ENCODE assay signal across 22 cellular contexts in genomic region chr3:187076297-187076696, GRCh38.
A peak's percentile ranks its signal among the peaks of the same experiment; 100 is the strongest.
DNase-seq lines count a peak whose midpoint lies in the region; ATAC-seq, FAIRE-seq and TF ChIP-seq lines count a peak whose summit lies in the region.
"Had no signal": no experiment of that assay in that cellular context is flagged by ENCODE, and none has a peak within 500 bp of the region (broad histone marks: within the 10 kb centered on the region; RNA-seq: fewer than 3 reads in every experiment).

No MANE protein-coding gene starts in this region.

- no peak overlapping the region for H3K27ac ChIP-seq in thyroid gland
- no peak overlapping the region for H3K27ac ChIP-seq in small intestine (ENCODE audit: low read depth in 1 of 2, low read length in 1 of 2)
- H3K27ac ChIP-seq: upper lobe of right lung, VCaP had no signal

- peaks cover 0 to 21% of the 10 kb centered on the region in 2 donors for H3K36me3 Mint-ChIP-seq in activated naive CD4-positive, alpha-beta T cell treated with anti-CD3 and anti-CD28 coated beads, Interleukin-2, amount 50 U/mL, for 72 hours
- peaks cover 26% of the 10 kb centered on the region for H3K36me3 Mint-ChIP-seq in activated naive CD4-positive, alpha-beta T cell treated with anti-CD3 and anti-CD28 coated beads for 36 hours (ENCODE audit: low read depth)
- H3K36me3 Mint-ChIP-seq in T-cell = peaks cover 57% of the 10 kb centered on the region
- peaks cover 36 to 69% of the 10 kb centered on the region in 2 donors for H3K36me3 Mint-ChIP-seq in stimulated activated naive B cell treated with anti-CD40 and anti-IgM and Interleukin-4, amounts not matched to agents 10 μg/mL and 1 μg/mL and 100 μg/mL, for 72 hours

- H3K27ac Mint-ChIP-seq in activated naive CD4-positive, alpha-beta T cell treated with anti-CD3 and anti-CD28 coated beads, Interleukin-2, amount 50 U/mL, for 72 hours = peak overlapping the region; percentile 71 to 84
- no peak overlapping the region for H3K27ac Mint-ChIP-seq in activated naive CD4-positive, alpha-beta T cell treated with anti-CD3 and anti-CD28 coated beads for 36 hours
- peak overlapping the region; percentile 53 to 76 for H3K27ac Mint-ChIP-seq in T-cell
- peak overlapping the region; percentile 82 for H3K27ac Mint-ChIP-seq in stimulated activated naive B cell treated with anti-CD40 and anti-IgM and Interleukin-4, amounts not matched to agents 10 μg/mL and 1 μg/mL and 100 μg/mL, for 72 hours

- H3K27me3 ChIP-seq in bronchial epithelial cell (ENCODE audit: control insufficient read depth, insufficient read depth, low read length) (no peaks in the 10 kb centered on the region), thyroid gland (no peaks in the 10 kb centered on the region), small intestine (ENCODE audit: control insufficient read depth in 2 of 2, insufficient read depth in 2 of 2, low read length in 2 of 2) (no peaks in the 10 kb centered on the region)
- H3K27me3 ChIP-seq: upper lobe of right lung had no signal

- CTCF ChIA-PET in activated naive CD4-positive, alpha-beta T cell treated with anti-CD3 and anti-CD28 coated beads for 36 hours (lab: Charles Lee) = no interaction called here
- CTCF ChIA-PET in T-cell (lab: Charles Lee) = interaction anchor here in 1 of 2 donors (1.4 kb wide), 1 partner anchor 227 kb away, joined by 3 read pairs; no protein-coding TSS in a partner anchor

- no peak overlapping the region for H3K4me3 ChIP-seq in bronchial epithelial cell (ENCODE audit: low read depth, low read length)
- no peak overlapping the region for H3K4me3 ChIP-seq in thyroid gland (replicated peaks in 1 of 3)
- H3K4me3 ChIP-seq in small intestine (ENCODE audit: low read depth in 1 of 2, low read length in 2 of 2) = no peak overlapping the region
- H3K4me3 ChIP-seq: smooth muscle cell, upper lobe of right lung had no signal

- POLR2A ChIA-PET in T-cell (lab: Charles Lee) = no interaction called here

- no peak for DNase-seq in activated naive CD4-positive, alpha-beta T cell treated with anti-CD3 and anti-CD28 coated beads, Interleukin-2, amount 50 U/mL, for 72 hours (ENCODE audit: low spot score in 2 of 2)
- no peak for DNase-seq in activated naive CD4-positive, alpha-beta T cell treated with anti-CD3 and anti-CD28 coated beads for 36 hours
- DNase-seq in T-cell (no peak), bronchial epithelial cell (ENCODE audit: low read depth) (no peak), thyroid gland (no peak), small intestine (no peak)
- no peak for DNase-seq in stimulated activated naive B cell treated with anti-CD40 and anti-IgM and Interleukin-4, amounts not matched to agents 10 μg/mL and 1 μg/mL and 100 μg/mL, for 72 hours
- DNase-seq: activated CD4-positive, alpha-beta T cell treated with anti-CD3 and anti-CD28 coated beads, Interleukin-2, amount 50 U/mL, for 4 hours; activated naive CD4-positive, alpha-beta T cell treated with anti-CD3 and anti-CD28 coated beads, Interleukin-2, amount 50 U/mL, for 16 hours; effector memory CD4-positive, alpha-beta T cell; NCI-H1105 treated with DMSO at 0.1 percent for 48 hours; NCI-H2081 treated with DMSO at 0.1 percent for 48 hours; stimulated activated CD4-positive, alpha-beta T cell treated with anti-CD3 and anti-CD28 coated beads, Interleukin-4, amount 100 ng/mL, for 1 hour; T-helper 2 cell; upper lobe of right lung had no signal

- TF ChIP-seq POLR2A in thyroid gland (IDR thresholded peaks at IDR 0.05) = no peak

- no peaks in the 10 kb centered on the region for H3K4me1 ChIP-seq in thyroid gland
- H3K4me1 ChIP-seq in small intestine (ENCODE audit: control insufficient read depth in 2 of 2, insufficient read depth in 1 of 2, low read depth in 1 of 2, low read length in 1 of 2) = no peaks in the 10 kb centered on the region
- H3K4me1 ChIP-seq: upper lobe of right lung had no signal

- FAIRE-seq in bronchial epithelial cell (lab: Jason Lieb, UNC) (peak; percentile 58), small intestine (lab: Jason Lieb, UNC) (no peak)
- FAIRE-seq: frontal cortex, islet of Langerhans, RCC 7860 had no signal

- intact Hi-C loops in activated naive CD4-positive, alpha-beta T cell treated with anti-CD3 and anti-CD28 coated beads for 36 hours (cut with micrococcal nuclease) = no loop called here
- intact Hi-C loops in thyroid gland (cut with DNase I) = no loop called here

- peaks cover under 1% of the 10 kb centered on the region for H3K4me1 Mint-ChIP-seq in activated naive CD4-positive, alpha-beta T cell treated with anti-CD3 and anti-CD28 coated beads for 36 hours (ENCODE audit: low read depth)
- peaks cover 7 to 10% (median 9%) of the 10 kb centered on the region in 3 donors for H3K4me1 Mint-ChIP-seq in T-cell
- H3K4me1 Mint-ChIP-seq in stimulated activated naive B cell treated with anti-CD40 and anti-IgM and Interleukin-4, amounts not matched to agents 10 μg/mL and 1 μg/mL and 100 μg/mL, for 72 hours = peaks cover 8 to 32% of the 10 kb centered on the region in 2 donors

- H3K9me3 Mint-ChIP-seq in activated naive CD4-positive, alpha-beta T cell treated with anti-CD3 and anti-CD28 coated beads, Interleukin-2, amount 50 U/mL, for 72 hours = no peaks in the 10 kb centered on the region
- no peaks in the 10 kb centered on the region for H3K9me3 Mint-ChIP-seq in activated naive CD4-positive, alpha-beta T cell treated with anti-CD3 and anti-CD28 coated beads for 36 hours
- H3K9me3 Mint-ChIP-seq in T-cell = no peaks in the 10 kb centered on the region
- H3K9me3 Mint-ChIP-seq in stimulated activated naive B cell treated with anti-CD40 and anti-IgM and Interleukin-4, amounts not matched to agents 10 μg/mL and 1 μg/mL and 100 μg/mL, for 72 hours = no peaks in the 10 kb centered on the region

- peaks cover 9% of the 10 kb centered on the region for H3K36me3 ChIP-seq in bronchial epithelial cell (ENCODE audit: control insufficient read depth, insufficient read depth, low read length)
- peaks cover 7 to 50% of the 10 kb centered on the region in 2 donors for H3K36me3 ChIP-seq in thyroid gland
- H3K36me3 ChIP-seq in small intestine (ENCODE audit: control insufficient read depth in 2 of 2, insufficient read depth in 2 of 2, low read length in 2 of 2) = no peaks in the 10 kb centered on the region

- TF ChIP-seq CTCF in bronchial epithelial cell (IDR thresholded peaks at IDR 0.05; ENCODE audit: insufficient read depth, low read length, severe bottlenecking) = no peak
- TF ChIP-seq CTCF in thyroid gland (IDR thresholded peaks at IDR 0.05) = no peak

- H3K4me3 Mint-ChIP-seq in activated naive CD4-positive, alpha-beta T cell treated with anti-CD3 and anti-CD28 coated beads for 36 hours = no peak overlapping the region
- H3K4me3 Mint-ChIP-seq in T-cell = no peak overlapping the region
- H3K4me3 Mint-ChIP-seq in stimulated activated naive B cell treated with anti-CD40 and anti-IgM and Interleukin-4, amounts not matched to agents 10 μg/mL and 1 μg/mL and 100 μg/mL, for 72 hours = no peak overlapping the region

- ATAC-seq in activated naive CD4-positive, alpha-beta T cell treated with anti-CD3 and anti-CD28 coated beads, Interleukin-2, amount 50 U/mL, for 72 hours = no peak
- ATAC-seq in T-cell (replicated peaks in 1 of 4) (no peak), GM19455 (IDR thresholded peaks at IDR 0.05; ENCODE audit: unreplicated experiment) (no peak)
- no peak for ATAC-seq in stimulated activated naive B cell treated with anti-CD40 and anti-IgM and Interleukin-4, amounts not matched to agents 10 μg/mL and 1 μg/mL and 100 μg/mL, for 72 hours (replicated peaks)
- ATAC-seq: esophagus mucosa, upper lobe of right lung had no signal

- no peaks in the 10 kb centered on the region for H3K27me3 Mint-ChIP-seq in activated naive CD4-positive, alpha-beta T cell treated with anti-CD3 and anti-CD28 coated beads for 36 hours (ENCODE audit: low read depth)
- no peaks in the 10 kb centered on the region for H3K27me3 Mint-ChIP-seq in T-cell
- H3K27me3 Mint-ChIP-seq in stimulated activated naive B cell treated with anti-CD40 and anti-IgM and Interleukin-4, amounts not matched to agents 10 μg/mL and 1 μg/mL and 100 μg/mL, for 72 hours = no peaks in the 10 kb centered on the region

- H3K9me3 ChIP-seq in thyroid gland (no peaks in the 10 kb centered on the region), small intestine (ENCODE audit: control insufficient read depth, low read depth) (no peaks in the 10 kb centered on the region)
- H3K9me3 ChIP-seq: upper lobe of right lung had no signal

- 86 to 92% methylated on average over 6 of the region's 6 CpGs for WGBS in thyroid gland, 2 donors
- WGBS in small intestine, 3 donors = 93 to 97% (median 94%) methylated on average over 6 of the region's 6 CpGs
